8 cellular contexts compared by ENCODE assay signal in the genomic region with DNA sequence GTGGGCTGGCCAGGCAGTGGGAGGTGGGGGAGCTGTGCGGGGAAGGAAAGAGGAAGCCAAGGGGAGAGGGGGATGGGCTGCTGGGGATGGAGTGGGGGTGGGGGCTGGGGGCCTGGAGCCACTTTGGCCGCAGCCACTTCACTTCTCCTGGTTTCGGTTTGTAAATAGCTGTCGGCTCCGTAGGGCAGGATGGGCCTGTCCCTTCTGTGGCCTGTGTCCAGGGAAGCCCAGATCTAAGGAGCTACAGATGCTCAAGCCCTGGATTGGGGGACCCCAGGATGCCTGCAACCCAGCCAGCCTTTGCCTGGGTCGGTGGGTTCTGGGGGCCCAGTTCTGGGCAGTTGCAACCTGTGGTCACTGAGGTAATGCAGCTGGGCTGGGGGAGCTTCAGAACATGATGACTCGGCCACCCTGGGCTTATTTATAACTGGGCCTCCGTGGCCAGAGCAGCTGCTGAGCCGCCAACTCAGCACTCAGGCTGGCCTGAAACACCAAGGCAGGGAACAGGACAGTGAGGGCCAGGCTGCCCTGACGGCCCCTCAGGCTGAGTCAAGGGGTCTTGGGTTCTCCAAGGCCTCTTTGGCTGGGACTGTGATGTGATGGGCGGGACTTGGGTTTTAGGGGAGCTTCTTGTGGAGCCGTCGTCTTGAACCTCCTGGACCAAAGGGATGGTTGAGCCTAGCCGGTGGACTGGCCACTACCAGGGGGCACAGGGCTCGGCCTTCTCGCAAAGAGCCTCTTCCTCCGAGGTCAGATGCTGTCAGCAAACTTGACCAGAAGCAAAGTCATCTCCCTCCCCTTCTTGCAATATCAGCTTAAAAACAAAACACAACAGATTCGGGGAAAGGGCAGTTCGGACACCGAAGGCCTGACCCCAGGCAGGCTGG. TPM values are rescaled to one million over a fixed set of nuclear protein-coding genes. Genes with fewer than 3 reads are reported as not detected.
DNase-seq lines count a peak whose midpoint lies in the region; ATAC-seq, FAIRE-seq and TF ChIP-seq lines count a peak whose summit lies in the region.

No MANE protein-coding gene starts in this region.

- BruUV-seq in endothelial cell of umbilical vein (replicated peaks; lab: Mats Ljungman, UMichigan), result no TSS peak

- H3K4me1 ChIP-seq in DOHH2 (ENCODE audit: control insufficient read depth, low read length), result peaks cover 68% of the 10 kb centered on the region
- H3K4me1 ChIP-seq in endothelial cell of umbilical vein (ENCODE audit: control insufficient read depth, extremely low read depth, insufficient read depth, low read length), result peaks cover 21% of the 10 kb centered on the region
- peaks cover 0 to 4% of the 10 kb centered on the region in 2 donors for H3K4me1 ChIP-seq in neuronal stem cell (ENCODE audit: control insufficient read depth in 2 of 2, insufficient read depth in 1 of 2, low read depth in 1 of 2, low read length in 2 of 2)

- H3K79me2 ChIP-seq in DOHH2 (ENCODE audit: control insufficient read depth, low read length), result no peaks in the 10 kb centered on the region
- no peaks in the 10 kb centered on the region for H3K79me2 ChIP-seq in endothelial cell of umbilical vein (ENCODE audit: control insufficient read depth, insufficient read depth, low read length)

- H3K9me1 ChIP-seq in endothelial cell of umbilical vein (replicated peaks; ENCODE audit: control insufficient read depth, extremely low read depth, insufficient read depth, low read length), result no peaks in the 10 kb centered on the region

- peak overlapping the region; percentile 69 for H2AK5ac ChIP-seq in neuronal stem cell (ENCODE audit: low read depth, low read length)

- peak overlapping the region; percentile 82 for H2BK12ac ChIP-seq in neuronal stem cell (ENCODE audit: low read length)

- DNase-seq in OCI-M1 (lab: John Stamatoyannopoulos, UW) (peak; percentile 92), endothelial cell of umbilical vein (ENCODE audit: low read depth, low spot score) (peak; percentile 51), neuronal stem cell (ENCODE audit: low spot score) (no peak), NCI-H82 treated with DMSO at 0.1 percent for 48 hours (lab: John Stamatoyannopoulos, UW; ENCODE audit: unreplicated experiment) (no peak), COLO829 (ENCODE audit: low spot score) (no peak)

- H3K4me2 ChIP-seq in DOHH2 (ENCODE audit: low read length), result peak overlapping the region; percentile 90
- no peak overlapping the region for H3K4me2 ChIP-seq in endothelial cell of umbilical vein (ENCODE audit: insufficient read depth, low read length)
- no peak overlapping the region for H3K4me2 ChIP-seq in neuronal stem cell (ENCODE audit: insufficient read depth, low read length, poor library complexity, severe bottlenecking)

- no peak overlapping the region for H3K14ac ChIP-seq in neuronal stem cell (ENCODE audit: low read length)

- no peak for ATAC-seq in HG02981 (IDR thresholded peaks at IDR 0.05; ENCODE audit: unreplicated experiment)
- no peak for ATAC-seq in GM19351 (IDR thresholded peaks at IDR 0.05; ENCODE audit: unreplicated experiment)

- peak overlapping the region; percentile 39 for H2BK5ac ChIP-seq in neuronal stem cell (ENCODE audit: low read length)

- H3K4ac ChIP-seq in neuronal stem cell (ENCODE audit: low read length), result peak overlapping the region; percentile 32

- no peak for TF ChIP-seq CTCF in DOHH2 (IDR thresholded peaks at IDR 0.05; ENCODE audit: low read depth, low read length, poor library complexity, severe bottlenecking)
- TF ChIP-seq CTCF in endothelial cell of umbilical vein (IDR thresholded peaks at IDR 0.05; ENCODE audit: extremely low read depth in 1 of 2, insufficient read depth in 1 of 2, low read depth in 1 of 2, low read length in 2 of 2), result no peak

- H3K27ac ChIP-seq in DOHH2 (ENCODE audit: low read depth, low read length) (peak overlapping the region; percentile 20; the same call in 1 of the 2 replicates), endothelial cell of umbilical vein (ENCODE audit: insufficient read depth, low read depth, low read length) (peak overlapping the region; percentile 99), neuronal stem cell (replicated peaks; ENCODE audit: low read length) (no peak overlapping the region)

- peak overlapping the region; percentile 78 for H3K23ac ChIP-seq in neuronal stem cell (ENCODE audit: low read depth, low read length, poor library complexity)

- H3K4me3 ChIP-seq in DOHH2 (ENCODE audit: low read length) (peak overlapping the region; percentile 72), endothelial cell of umbilical vein (replicated peaks in 1 of 3; ENCODE audit: insufficient read depth in 1 of 3, low read depth in 1 of 3, low read length in 3 of 3) (no peak overlapping the region), neuronal stem cell (ENCODE audit: low read length in 2 of 2) (no peak overlapping the region)

- H2BK120ac ChIP-seq in neuronal stem cell (ENCODE audit: low read depth, low read length), result no peak overlapping the region

- peaks cover 2% of the 10 kb centered on the region; the same call in 1 of the 2 replicates for H3F3A ChIP-seq in DOHH2 (ENCODE audit: control insufficient read depth, insufficient read depth)

- H4K8ac ChIP-seq in neuronal stem cell (ENCODE audit: low read depth, low read length), result peak overlapping the region; percentile 90

- H3K18ac ChIP-seq in neuronal stem cell (ENCODE audit: low read length), result peak overlapping the region; percentile 54

- intact Hi-C loops in endothelial cell of umbilical vein (cut with micrococcal nuclease), result loop anchor here (1.0 kb wide), 2 partner anchors 15 to 19 kb away; a partner anchor contains a TSS

- H4K20me1 ChIP-seq in DOHH2 (ENCODE audit: control insufficient read depth, insufficient read depth, low read depth, low read length), result no peaks in the 10 kb centered on the region
- H4K20me1 ChIP-seq in endothelial cell of umbilical vein (replicated peaks; ENCODE audit: control insufficient read depth, extremely low read depth, insufficient read depth, low read length), result no peaks in the 10 kb centered on the region

- peak overlapping the region; percentile 64 for H4K91ac ChIP-seq in neuronal stem cell (ENCODE audit: low read depth, low read length, poor library complexity)

- H3K36me3 ChIP-seq in DOHH2 (ENCODE audit: control insufficient read depth, low read length) (no peaks in the 10 kb centered on the region), endothelial cell of umbilical vein (ENCODE audit: control insufficient read depth in 2 of 2, extremely low read depth in 1 of 2, insufficient read depth in 2 of 2, low read length in 2 of 2) (no peaks in the 10 kb centered on the region), neuronal stem cell (replicated peaks in 1 of 2; ENCODE audit: control insufficient read depth in 2 of 2, insufficient read depth in 2 of 2, low read length in 2 of 2) (no peaks in the 10 kb centered on the region)

- TF ChIP-seq POLR2A in endothelial cell of umbilical vein (IDR thresholded peaks at IDR 0.05; ENCODE audit: low read depth, low read length), result no peak

- H3K9ac ChIP-seq in endothelial cell of umbilical vein (replicated peaks; ENCODE audit: extremely low read depth, insufficient read depth, low read length) (no peak overlapping the region), neuronal stem cell (ENCODE audit: low read depth, low read length, poor library complexity) (no peak overlapping the region)

- H3K79me1 ChIP-seq in neuronal stem cell (ENCODE audit: low read depth, low read length), result peaks cover 1% of the 10 kb centered on the region

- no CpG with 5 or more reads among the region's 20 CpGs for WGBS in neuronal stem cell (ENCODE audit: extremely low coverage in 2 of 2, insufficient read length in 2 of 2, insufficient replicate concordance in 1 of 2), 2 donors

- H3K9me2 ChIP-seq in DOHH2 (replicated peaks; ENCODE audit: control insufficient read depth, low read length), result no peaks in the 10 kb centered on the region

- CTCF ChIA-PET in endothelial cell of umbilical vein (lab: Charles Lee), result interaction anchor here (1.1 to 5.5 kb wide), 3 partner anchors 15 to 38 kb away, joined by 4 to 76 read pairs (median 5); a partner anchor contains a TSS

- peak overlapping the region; percentile 30 for H2AFZ ChIP-seq in endothelial cell of umbilical vein (ENCODE audit: low read depth, low read length)
- peak overlapping the region; percentile 80 for H2AFZ ChIP-seq in neuronal stem cell (ENCODE audit: low read length)

- no peaks in the 10 kb centered on the region for H3K9me3 ChIP-seq in DOHH2 (ENCODE audit: control insufficient read depth, insufficient read depth, low read length)
- no peaks in the 10 kb centered on the region for H3K9me3 ChIP-seq in endothelial cell of umbilical vein (replicated peaks; ENCODE audit: control insufficient read depth, insufficient read depth, low read length)
- H3K9me3 ChIP-seq in neuronal stem cell (replicated peaks in 1 of 2; ENCODE audit: control insufficient read depth in 2 of 2, insufficient read depth in 1 of 2, low read depth in 1 of 2, low read length in 2 of 2), result no peaks in the 10 kb centered on the region

- dilution Hi-C loops in endothelial cell of umbilical vein (cut with MboI; ENCODE audit: extremely low pct_ligation_motif_present, low sequenced_read_pairs), result no loop called here

- peak overlapping the region; percentile 59 for H2BK15ac ChIP-seq in neuronal stem cell (ENCODE audit: low read length)

- POLR2A ChIA-PET in endothelial cell of umbilical vein (lab: Charles Lee), result no interaction called here

- H3K27me3 ChIP-seq in DOHH2 (ENCODE audit: control insufficient read depth, low read length) (no peaks in the 10 kb centered on the region), endothelial cell of umbilical vein (ENCODE audit: control insufficient read depth in 2 of 2, insufficient read depth in 2 of 2, low read length in 2 of 2) (no peaks in the 10 kb centered on the region), neuronal stem cell (ENCODE audit: control insufficient read depth in 3 of 3, insufficient read depth in 3 of 3, low read depth in 1 of 3, low read length in 3 of 3) (peaks cover 0 to 5% (median 0%) of the 10 kb centered on the region in 3 experiments)

- FAIRE-seq in endothelial cell of umbilical vein (lab: Jason Lieb, UNC), result peak; percentile 64

RNA-seq across cellular contexts. Expression of a gene that starts 15.0 kb away (rescaled TPM):
- 86.3 and 91.9 TPM in 2 replicates for total RNA-seq in endothelial cell of umbilical vein
- 94.3 and 124 TPM in 2 replicates for polyA plus RNA-seq in endothelial cell of umbilical vein
- 60.9 and 83.4 TPM in 2 replicates for polyA plus RNA-seq in endothelial cell of umbilical vein (2011; cell fraction: cytosol; rRNA removed)
- polyA plus RNA-seq in endothelial cell of umbilical vein (2011; cell fraction: nucleus; rRNA removed), result 264 and 286 TPM in 2 replicates
- polyA plus RNA-seq in endothelial cell of umbilical vein (2012), result 56.2 and 73.8 TPM in 2 replicates
- 37.9 and 49.8 TPM in 2 replicates for polyA minus RNA-seq in endothelial cell of umbilical vein
- 12.0 TPM for polyA minus RNA-seq in endothelial cell of umbilical vein (2011; cell fraction: cytosol; rRNA and poly(A)+ RNA removed)
- polyA minus RNA-seq in endothelial cell of umbilical vein (2011; cell fraction: nucleus; rRNA and poly(A)+ RNA removed), result 30.5 and 39.8 TPM in 2 replicates
- 21.6 TPM for polyA plus RNA-seq in neuronal stem cell (2013, experiment 1 of 2)
- 20.9 TPM for polyA plus RNA-seq in neuronal stem cell (2013, experiment 2 of 2)

RNA-seq across cellular contexts. Expression of a gene that starts 15.1 kb away (rescaled TPM):
- not detected in 2 replicates for total RNA-seq in endothelial cell of umbilical vein
- polyA plus RNA-seq in endothelial cell of umbilical vein, result not detected in 2 replicates
- not detected in 2 replicates for polyA plus RNA-seq in endothelial cell of umbilical vein (2011; cell fraction: cytosol; rRNA removed)
- not detected in 2 replicates for polyA plus RNA-seq in endothelial cell of umbilical vein (2011; cell fraction: nucleus; rRNA removed)
- not detected in 2 replicates for polyA plus RNA-seq in endothelial cell of umbilical vein (2012)
- polyA minus RNA-seq in endothelial cell of umbilical vein, result 0.46 and 1.6 TPM in 2 replicates
- not detected for polyA minus RNA-seq in endothelial cell of umbilical vein (2011; cell fraction: cytosol; rRNA and poly(A)+ RNA removed)
- polyA minus RNA-seq in endothelial cell of umbilical vein (2011; cell fraction: nucleus; rRNA and poly(A)+ RNA removed), result not detected in 2 replicates
- polyA plus RNA-seq in neuronal stem cell (2013, experiment 1 of 2), result not detected
- 0.03 TPM for polyA plus RNA-seq in neuronal stem cell (2013, experiment 2 of 2)

RNA-seq across cellular contexts. Expression of a gene that starts 32.8 kb away (rescaled TPM):
- total RNA-seq in endothelial cell of umbilical vein, result 202 and 203 TPM in 2 replicates
- polyA plus RNA-seq in endothelial cell of umbilical vein, result 153 and 179 TPM in 2 replicates
- 233 and 266 TPM in 2 replicates for polyA plus RNA-seq in endothelial cell of umbilical vein (2011; cell fraction: cytosol; rRNA removed)
- polyA plus RNA-seq in endothelial cell of umbilical vein (2011; cell fraction: nucleus; rRNA removed), result 158 and 268 TPM in 2 replicates
- 223 and 224 TPM in 2 replicates for polyA plus RNA-seq in endothelial cell of umbilical vein (2012)
- 113 and 125 TPM in 2 replicates for polyA minus RNA-seq in endothelial cell of umbilical vein
- 169 TPM for polyA minus RNA-seq in endothelial cell of umbilical vein (2011; cell fraction: cytosol; rRNA and poly(A)+ RNA removed)
- polyA minus RNA-seq in endothelial cell of umbilical vein (2011; cell fraction: nucleus; rRNA and poly(A)+ RNA removed), result 47.0 and 56.1 TPM in 2 replicates
- polyA plus RNA-seq in neuronal stem cell (2013, experiment 1 of 2), result 74.9 TPM
- 75.0 TPM for polyA plus RNA-seq in neuronal stem cell (2013, experiment 2 of 2)

RNA-seq across cellular contexts. Expression of a gene that starts 40.9 kb away (rescaled TPM):
- total RNA-seq in endothelial cell of umbilical vein, result not detected in 2 replicates
- polyA plus RNA-seq in endothelial cell of umbilical vein, result not detected in 2 replicates
- polyA plus RNA-seq in endothelial cell of umbilical vein (2011; cell fraction: cytosol; rRNA removed), result not detected in 2 replicates
- not detected in 2 replicates for polyA plus RNA-seq in endothelial cell of umbilical vein (2011; cell fraction: nucleus; rRNA removed)
- polyA plus RNA-seq in endothelial cell of umbilical vein (2012), result not detected in 2 replicates
- polyA minus RNA-seq in endothelial cell of umbilical vein, result not detected in 2 replicates
- polyA minus RNA-seq in endothelial cell of umbilical vein (2011; cell fraction: cytosol; rRNA and poly(A)+ RNA removed), result not detected
- not detected in 2 replicates for polyA minus RNA-seq in endothelial cell of umbilical vein (2011; cell fraction: nucleus; rRNA and poly(A)+ RNA removed)
- not detected for polyA plus RNA-seq in neuronal stem cell (2013, experiment 1 of 2)
- 0.01 TPM for polyA plus RNA-seq in neuronal stem cell (2013, experiment 2 of 2)

RNA-seq across cellular contexts. Expression of a gene that starts 55.5 kb away (rescaled TPM):
- 1.6 TPM in 2 replicates for total RNA-seq in endothelial cell of umbilical vein
- polyA plus RNA-seq in endothelial cell of umbilical vein, result 0.18 and 0.27 TPM in 2 replicates
- 0.13 TPM in 1 of 2 replicates, not detected in the other for polyA plus RNA-seq in endothelial cell of umbilical vein (2011; cell fraction: cytosol; rRNA removed)
- 0.95 and 1.2 TPM in 2 replicates for polyA plus RNA-seq in endothelial cell of umbilical vein (2011; cell fraction: nucleus; rRNA removed)
- not detected in 2 replicates for polyA plus RNA-seq in endothelial cell of umbilical vein (2012)
- 0.53 and 0.61 TPM in 2 replicates for polyA minus RNA-seq in endothelial cell of umbilical vein
- not detected for polyA minus RNA-seq in endothelial cell of umbilical vein (2011; cell fraction: cytosol; rRNA and poly(A)+ RNA removed)
- polyA minus RNA-seq in endothelial cell of umbilical vein (2011; cell fraction: nucleus; rRNA and poly(A)+ RNA removed), result 1.8 and 4.5 TPM in 2 replicates
- polyA plus RNA-seq in neuronal stem cell (2013, experiment 1 of 2), result not detected
- 0.06 TPM for polyA plus RNA-seq in neuronal stem cell (2013, experiment 2 of 2)

Comparison
In these comparisons a context has a peak if more than half of its experiments do, and no peak if none do; other contexts are left out.
1. DNase-seq: peak in OCI-M1 (single experiment) and endothelial cell of umbilical vein (single experiment); none in neuronal stem cell (single experiment), NCI-H82 treated with DMSO at 0.1 percent for 48 hours (single experiment) and COLO829 (single experiment).